1 cellular context compared by ENCODE assay signal in genomic region chr4:17511950-17512795, GRCh38.
TF ChIP-seq lines count a peak whose summit lies in the region.

Gene QDPR, minus strand, starts transcription at chr4:17512090. Its CDS starts 36 bp downstream, at chr4:17512054.

TF ChIP-seq in HepG2, 621 proteins besides CTCF, POLR2A, EP300 and RAD21 (continued from another document and continues in another):
- TF ChIP-seq ZNF687 (CRISPR knock-in tag; IDR thresholded peaks at IDR 0.05) (peak; percentile 78), MTERF4 (CRISPR knock-in tag; IDR thresholded peaks at IDR 0.05) (no peak), BRCA1 (CRISPR knock-in tag; IDR thresholded peaks at IDR 0.05) (no peak), IRX3 (CRISPR knock-in tag; IDR thresholded peaks at IDR 0.05; ENCODE audit: borderline replicate concordance, low read depth) (peak; percentile 67; the same call in 1 of the 2 replicates), HOXA3 (CRISPR knock-in tag; IDR thresholded peaks at IDR 0.05) (peak; percentile 66), ZNF841 (CRISPR knock-in tag; IDR thresholded peaks at IDR 0.05; ENCODE audit: borderline replicate concordance) (no peak), ZNF563 (CRISPR knock-in tag; IDR thresholded peaks at IDR 0.05) (peak; percentile 51), AGO2 (optimal IDR thresholded peaks at IDR 0.05; ENCODE audit: low read depth, low read length) (peak; percentile 37), ZZZ3 (CRISPR knock-in tag; IDR thresholded peaks at IDR 0.05; ENCODE audit: borderline replicate concordance) (no peak), PHF8 (CRISPR knock-in tag; IDR thresholded peaks at IDR 0.05) (peak; percentile 70), THAP11 (CRISPR knock-in tag; IDR thresholded peaks at IDR 0.05) (peak; percentile 62; the same call in 1 of the 2 replicates), ELF4 (CRISPR knock-in tag; IDR thresholded peaks at IDR 0.05; ENCODE audit: borderline replicate concordance) (no peak), ZNF138 (CRISPR knock-in tag; IDR thresholded peaks at IDR 0.05; ENCODE audit: low read depth) (no peak), TAF1 (CRISPR knock-in tag; IDR thresholded peaks at IDR 0.05) (peak; percentile 78), ZSCAN22 (CRISPR knock-in tag; IDR thresholded peaks at IDR 0.05) (no peak), SAFB2 (CRISPR knock-in tag; IDR thresholded peaks at IDR 0.05; ENCODE audit: borderline replicate concordance, low read depth) (peak; percentile 50; the same call in 1 of the 2 replicates), SRSF4 (IDR thresholded peaks at IDR 0.05; ENCODE audit: low read depth, low read length, poor library complexity, severe bottlenecking) (no peak), ZNF260 (CRISPR knock-in tag; IDR thresholded peaks at IDR 0.05; ENCODE audit: borderline replicate concordance, low read depth) (no peak), SMARCC2 (IDR thresholded peaks at IDR 0.05) (no peak), EEA1 (CRISPR knock-in tag; IDR thresholded peaks at IDR 0.05; ENCODE audit: borderline replicate concordance) (no peak; the same call in 1 of the 2 replicates), ZNF713 (CRISPR knock-in tag; IDR thresholded peaks at IDR 0.05) (no peak), MLXIP (CRISPR knock-in tag; IDR thresholded peaks at IDR 0.05; ENCODE audit: borderline replicate concordance) (no peak), ZNF180 (CRISPR knock-in tag; IDR thresholded peaks at IDR 0.05; ENCODE audit: borderline replicate concordance, low read depth) (no peak), ZNF577 (CRISPR knock-in tag; IDR thresholded peaks at IDR 0.05; ENCODE audit: borderline replicate concordance, low read depth) (0 out of 2 replicates have a peak, but pooled peaks have one; percentile 1), HMG20A (CRISPR knock-in tag; IDR thresholded peaks at IDR 0.05; ENCODE audit: borderline replicate concordance) (no peak), NFIC (IDR thresholded peaks at IDR 0.05; ENCODE audit: low read length) (no peak), ZMYM2 (CRISPR knock-in tag; IDR thresholded peaks at IDR 0.05) (no peak), TSC22D2 (CRISPR knock-in tag; IDR thresholded peaks at IDR 0.05; ENCODE audit: borderline replicate concordance) (no peak), ZBTB20 (CRISPR knock-in tag; IDR thresholded peaks at IDR 0.05; ENCODE audit: borderline replicate concordance, low read depth) (no peak), ZNF468 (CRISPR knock-in tag; IDR thresholded peaks at IDR 0.05) (no peak), PHF5A (CRISPR knock-in tag; IDR thresholded peaks at IDR 0.05; ENCODE audit: low read depth, unreplicated experiment) (no peak), ZNF331 (CRISPR knock-in tag; IDR thresholded peaks at IDR 0.05) (peak; percentile 58; the same call in 1 of the 2 replicates), GFI1 (CRISPR knock-in tag; IDR thresholded peaks at IDR 0.05; ENCODE audit: borderline replicate concordance) (no peak; the same call in 1 of the 2 replicates), NPAS2 (CRISPR knock-in tag; IDR thresholded peaks at IDR 0.05; ENCODE audit: borderline replicate concordance) (no peak), RARG (CRISPR knock-in tag; IDR thresholded peaks at IDR 0.05; ENCODE audit: low read depth) (no peak), SUZ12 (IDR thresholded peaks at IDR 0.05; ENCODE audit: low read depth, low read length) (no peak), TCF7L2 (IDR thresholded peaks at IDR 0.05; ENCODE audit: low read depth, low read length) (no peak), ZEB1 (IDR thresholded peaks at IDR 0.05; ENCODE audit: insufficient replicate concordance, low read depth) (no peak), JARID2 (CRISPR knock-in tag; IDR thresholded peaks at IDR 0.05; ENCODE audit: insufficient replicate concordance) (no peak), ZNF274 (CRISPR knock-in tag; IDR thresholded peaks at IDR 0.05) (peak; percentile 78; the same call in 1 of the 2 replicates), ZNF816 (CRISPR knock-in tag; IDR thresholded peaks at IDR 0.05; ENCODE audit: borderline replicate concordance) (no peak), ETV5 (CRISPR knock-in tag; IDR thresholded peaks at IDR 0.05; ENCODE audit: borderline replicate concordance) (no peak), ZNF510 (CRISPR knock-in tag; IDR thresholded peaks at IDR 0.05; ENCODE audit: low read depth) (no peak), SRF (IDR thresholded peaks at IDR 0.05; ENCODE audit: low read depth, low read length) (0 out of 2 replicates have a peak, but pooled peaks have one; percentile 45), SMAD1 (CRISPR knock-in tag; IDR thresholded peaks at IDR 0.05; ENCODE audit: borderline replicate concordance, low read depth) (no peak), MAX (IDR thresholded peaks at IDR 0.05) (peak; percentile 86)
- TF ChIP-seq, protein P1, sequence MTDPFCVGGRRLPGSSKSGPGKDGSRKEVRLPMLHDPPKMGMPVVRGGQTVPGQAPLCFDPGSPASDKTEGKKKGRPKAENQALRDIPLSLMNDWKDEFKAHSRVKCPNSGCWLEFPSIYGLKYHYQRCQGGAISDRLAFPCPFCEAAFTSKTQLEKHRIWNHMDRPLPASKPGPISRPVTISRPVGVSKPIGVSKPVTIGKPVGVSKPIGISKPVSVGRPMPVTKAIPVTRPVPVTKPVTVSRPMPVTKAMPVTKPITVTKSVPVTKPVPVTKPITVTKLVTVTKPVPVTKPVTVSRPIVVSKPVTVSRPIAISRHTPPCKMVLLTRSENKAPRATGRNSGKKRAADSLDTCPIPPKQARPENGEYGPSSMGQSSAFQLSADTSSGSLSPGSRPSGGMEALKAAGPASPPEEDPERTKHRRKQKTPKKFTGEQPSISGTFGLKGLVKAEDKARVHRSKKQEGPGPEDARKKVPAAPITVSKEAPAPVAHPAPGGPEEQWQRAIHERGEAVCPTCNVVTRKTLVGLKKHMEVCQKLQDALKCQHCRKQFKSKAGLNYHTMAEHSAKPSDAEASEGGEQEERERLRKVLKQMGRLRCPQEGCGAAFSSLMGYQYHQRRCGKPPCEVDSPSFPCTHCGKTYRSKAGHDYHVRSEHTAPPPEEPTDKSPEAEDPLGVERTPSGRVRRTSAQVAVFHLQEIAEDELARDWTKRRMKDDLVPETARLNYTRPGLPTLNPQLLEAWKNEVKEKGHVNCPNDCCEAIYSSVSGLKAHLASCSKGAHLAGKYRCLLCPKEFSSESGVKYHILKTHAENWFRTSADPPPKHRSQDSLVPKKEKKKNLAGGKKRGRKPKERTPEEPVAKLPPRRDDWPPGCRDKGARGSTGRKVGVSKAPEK (CRISPR knock-in tag; IDR thresholded peaks at IDR 0.05; ENCODE audit: borderline replicate concordance): no peak
- TF ChIP-seq, protein P2, sequence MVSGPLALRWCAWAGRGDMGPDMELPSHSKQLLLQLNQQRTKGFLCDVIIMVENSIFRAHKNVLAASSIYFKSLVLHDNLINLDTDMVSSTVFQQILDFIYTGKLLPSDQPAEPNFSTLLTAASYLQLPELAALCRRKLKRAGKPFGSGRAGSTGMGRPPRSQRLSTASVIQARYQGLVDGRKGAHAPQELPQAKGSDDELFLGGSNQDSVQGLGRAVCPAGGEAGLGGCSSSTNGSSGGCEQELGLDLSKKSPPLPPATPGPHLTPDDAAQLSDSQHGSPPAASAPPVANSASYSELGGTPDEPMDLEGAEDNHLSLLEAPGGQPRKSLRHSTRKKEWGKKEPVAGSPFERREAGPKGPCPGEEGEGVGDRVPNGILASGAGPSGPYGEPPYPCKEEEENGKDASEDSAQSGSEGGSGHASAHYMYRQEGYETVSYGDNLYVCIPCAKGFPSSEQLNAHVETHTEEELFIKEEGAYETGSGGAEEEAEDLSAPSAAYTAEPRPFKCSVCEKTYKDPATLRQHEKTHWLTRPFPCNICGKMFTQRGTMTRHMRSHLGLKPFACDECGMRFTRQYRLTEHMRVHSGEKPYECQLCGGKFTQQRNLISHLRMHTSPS (CRISPR knock-in tag; IDR thresholded peaks at IDR 0.05; ENCODE audit: low read depth): no peak
- TF ChIP-seq, protein P3, sequence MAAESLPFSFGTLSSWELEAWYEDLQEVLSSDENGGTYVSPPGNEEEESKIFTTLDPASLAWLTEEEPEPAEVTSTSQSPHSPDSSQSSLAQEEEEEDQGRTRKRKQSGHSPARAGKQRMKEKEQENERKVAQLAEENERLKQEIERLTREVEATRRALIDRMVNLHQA (CRISPR knock-in tag; IDR thresholded peaks at IDR 0.05): no peak
- TF ChIP-seq, protein P4, sequence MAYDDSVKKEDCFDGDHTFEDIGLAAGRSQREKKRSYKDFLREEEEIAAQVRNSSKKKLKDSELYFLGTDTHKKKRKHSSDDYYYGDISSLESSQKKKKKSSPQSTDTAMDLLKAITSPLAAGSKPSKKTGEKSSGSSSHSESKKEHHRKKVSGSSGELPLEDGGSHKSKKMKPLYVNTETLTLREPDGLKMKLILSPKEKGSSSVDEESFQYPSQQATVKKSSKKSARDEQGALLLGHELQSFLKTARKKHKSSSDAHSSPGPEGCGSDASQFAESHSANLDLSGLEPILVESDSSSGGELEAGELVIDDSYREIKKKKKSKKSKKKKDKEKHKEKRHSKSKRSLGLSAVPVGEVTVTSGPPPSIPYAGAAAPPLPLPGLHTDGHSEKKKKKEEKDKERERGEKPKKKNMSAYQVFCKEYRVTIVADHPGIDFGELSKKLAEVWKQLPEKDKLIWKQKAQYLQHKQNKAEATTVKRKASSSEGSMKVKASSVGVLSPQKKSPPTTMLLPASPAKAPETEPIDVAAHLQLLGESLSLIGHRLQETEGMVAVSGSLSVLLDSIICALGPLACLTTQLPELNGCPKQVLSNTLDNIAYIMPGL (CRISPR knock-in tag; IDR thresholded peaks at IDR 0.05; ENCODE audit: borderline replicate concordance in 1 of 2, low read depth in 1 of 2): peak in 1 of 2 experiments; percentile 26; a peak in 2 of 4 replicates
- TF ChIP-seq, protein P5, sequence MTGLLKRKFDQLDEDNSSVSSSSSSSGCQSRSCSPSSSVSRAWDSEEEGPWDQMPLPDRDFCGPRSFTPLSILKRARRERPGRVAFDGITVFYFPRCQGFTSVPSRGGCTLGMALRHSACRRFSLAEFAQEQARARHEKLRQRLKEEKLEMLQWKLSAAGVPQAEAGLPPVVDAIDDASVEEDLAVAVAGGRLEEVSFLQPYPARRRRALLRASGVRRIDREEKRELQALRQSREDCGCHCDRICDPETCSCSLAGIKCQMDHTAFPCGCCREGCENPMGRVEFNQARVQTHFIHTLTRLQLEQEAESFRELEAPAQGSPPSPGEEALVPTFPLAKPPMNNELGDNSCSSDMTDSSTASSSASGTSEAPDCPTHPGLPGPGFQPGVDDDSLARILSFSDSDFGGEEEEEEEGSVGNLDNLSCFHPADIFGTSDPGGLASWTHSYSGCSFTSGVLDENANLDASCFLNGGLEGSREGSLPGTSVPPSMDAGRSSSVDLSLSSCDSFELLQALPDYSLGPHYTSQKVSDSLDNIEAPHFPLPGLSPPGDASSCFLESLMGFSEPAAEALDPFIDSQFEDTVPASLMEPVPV (CRISPR knock-in tag; IDR thresholded peaks at IDR 0.05): 0 out of 2 replicates have a peak, but pooled peaks have one; percentile 40
